ENCODE assay signal across 21 cellular contexts in the genomic region with DNA sequence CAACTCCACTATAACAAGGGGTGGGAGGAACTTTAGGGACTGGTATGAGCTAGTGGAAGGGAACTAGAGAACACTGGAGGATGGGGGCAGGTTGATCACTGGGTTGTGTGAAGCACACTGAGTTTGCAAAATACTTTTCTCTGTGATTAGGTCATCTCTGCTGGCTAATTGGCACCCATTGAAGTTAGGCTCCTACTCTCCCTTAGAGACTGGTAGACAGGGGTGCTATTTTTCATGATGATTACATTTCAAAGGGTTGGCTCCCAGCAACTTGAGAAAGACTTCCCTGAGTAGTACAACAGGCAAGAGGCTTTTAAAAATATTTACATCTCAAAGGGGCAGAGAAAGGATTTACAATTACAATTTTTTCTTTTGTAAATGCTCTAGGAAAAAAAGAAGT. TPM values are rescaled to one million over a fixed set of nuclear protein-coding genes. Genes with fewer than 3 reads are reported as not detected.
A peak's percentile ranks its signal among the peaks of the same experiment; 100 is the strongest.
DNase-seq lines count a peak whose midpoint lies in the region; ATAC-seq, FAIRE-seq and TF ChIP-seq lines count a peak whose summit lies in the region.
"Had no signal": no experiment of that assay in that cellular context is flagged by ENCODE, and none has a peak within 500 bp of the region (broad histone marks: within the 10 kb centered on the region; RNA-seq: fewer than 3 reads in every experiment).

No MANE protein-coding gene starts in this region.

- DNase-seq in GM23248 (peak; percentile 21), bronchial epithelial cell (ENCODE audit: low read depth) (peak; percentile 44), iPS DF 6.9 (ENCODE audit: low read depth, low spot score) (peak; percentile 20), neural progenitor cell (ENCODE audit: low spot score) (peak; percentile 12), mucosa of gallbladder (ENCODE audit: low spot score) (no peak)
- DNase-seq in CD8-positive, alpha-beta T cell = no peak
- no peak for DNase-seq in stimulated activated CD4-positive, alpha-beta T cell treated with anti-CD3 and anti-CD28 coated beads, Interleukin-4, amount 100 ng/mL, for 4 hours
- DNase-seq: BE2C; CD4-positive, alpha-beta T cell; DMS153; KG1; NCI-H1105 treated with DMSO at 0.1 percent for 48 hours; NCI-H187; NCI-H2107; NCI-H510A; NCI-H748 treated with DMSO at 0.1 percent for 48 hours; NK-92 treated with Interleukin-12 subunit alpha and Interleukin-12 subunit beta, amount 100 ng/mL, for 24 hours; Right ventricle myocardium superior had no signal

- in situ Hi-C loops in GM23248 (cut with MboI) = no loop called here

- POLR2A ChIA-PET in CD8-positive, alpha-beta T cell (lab: Charles Lee) = no interaction called here

- H3K4me1 Mint-ChIP-seq in neural progenitor cell = peaks cover 13% of the 10 kb centered on the region
- H3K4me1 Mint-ChIP-seq in CD8-positive, alpha-beta T cell (ENCODE audit: low read depth) = no peaks in the 10 kb centered on the region

- H3K9me3 Mint-ChIP-seq in neural progenitor cell = peaks cover 2% of the 10 kb centered on the region
- H3K9me3 Mint-ChIP-seq in CD8-positive, alpha-beta T cell = no peaks in the 10 kb centered on the region
- H3K9me3 Mint-ChIP-seq: CD4-positive, alpha-beta T cell had no signal

- H2AFZ ChIP-seq in GM23248 = no peak overlapping the region
- H2AFZ ChIP-seq in neural progenitor cell (replicated peaks) = no peak overlapping the region

- no peaks in the 10 kb centered on the region for H3K9me2 ChIP-seq in GM23248 (ENCODE audit: insufficient read depth)

- H3F3A ChIP-seq in GM23248 (ENCODE audit: insufficient read depth) (no peaks in the 10 kb centered on the region), neural progenitor cell (ENCODE audit: low read depth) (no peaks in the 10 kb centered on the region)

- H3K27me3 Mint-ChIP-seq in neural progenitor cell (ENCODE audit: insufficient read depth, low read depth) = no peaks in the 10 kb centered on the region
- H3K27me3 Mint-ChIP-seq in CD8-positive, alpha-beta T cell (ENCODE audit: low read depth) = peaks cover 5% of the 10 kb centered on the region

- H3K9me3 ChIP-seq in GM23248 (ENCODE audit: low read depth) (no peaks in the 10 kb centered on the region), iPS DF 6.9 (ENCODE audit: control insufficient read depth, insufficient read depth, low read length) (no peaks in the 10 kb centered on the region), neural progenitor cell (ENCODE audit: low read depth) (no peaks in the 10 kb centered on the region)
- H3K9me3 ChIP-seq in CD8-positive, alpha-beta T cell (ENCODE audit: low read length) = no peaks in the 10 kb centered on the region
- H3K9me3 ChIP-seq: BE2C had no signal

- no peak for FAIRE-seq in bronchial epithelial cell (lab: Jason Lieb, UNC)
- FAIRE-seq: A204.1, GM12878 had no signal

- H3K4me2 ChIP-seq in GM23248 (ENCODE audit: unreplicated experiment) (no peak overlapping the region), neural progenitor cell (no peak overlapping the region)

- TF ChIP-seq CTCF in bronchial epithelial cell (IDR thresholded peaks at IDR 0.05; ENCODE audit: insufficient read depth, low read length, severe bottlenecking) (no peak), neural progenitor cell (IDR thresholded peaks at IDR 0.05) (no peak)
- no peak for TF ChIP-seq CTCF in CD8-positive, alpha-beta T cell (IDR thresholded peaks at IDR 0.05)

- peaks cover 31% of the 10 kb centered on the region for H3K4me1 ChIP-seq in GM23248 (ENCODE audit: insufficient read depth)
- H3K4me1 ChIP-seq in iPS DF 6.9 (ENCODE audit: control insufficient read depth, insufficient read depth, low read length) = no peaks in the 10 kb centered on the region
- H3K4me1 ChIP-seq in neural progenitor cell = no peaks in the 10 kb centered on the region
- H3K4me1 ChIP-seq in CD8-positive, alpha-beta T cell (ENCODE audit: insufficient read depth, low read length) = no peaks in the 10 kb centered on the region
- H3K4me1 ChIP-seq: BE2C had no signal

- H3K79me2 ChIP-seq in GM23248 (ENCODE audit: insufficient read depth) (no peaks in the 10 kb centered on the region), neural progenitor cell (ENCODE audit: low read depth) (no peaks in the 10 kb centered on the region)

- H3K27me3 ChIP-seq in GM23248 (replicated peaks; ENCODE audit: insufficient read depth) (no peaks in the 10 kb centered on the region), bronchial epithelial cell (ENCODE audit: control insufficient read depth, insufficient read depth, low read length) (no peaks in the 10 kb centered on the region), iPS DF 6.9 (ENCODE audit: control insufficient read depth, insufficient read depth, low read length) (peaks cover 66% of the 10 kb centered on the region), neural progenitor cell (peaks cover 100% of the 10 kb centered on the region)
- no peaks in the 10 kb centered on the region for H3K27me3 ChIP-seq in CD8-positive, alpha-beta T cell (ENCODE audit: insufficient read depth, low read length)
- H3K27me3 ChIP-seq: BE2C had no signal

- H3K27ac ChIP-seq in GM23248 (no peak overlapping the region), iPS DF 6.9 (ENCODE audit: low read length) (no peak overlapping the region), neural progenitor cell (no peak overlapping the region)
- H3K27ac ChIP-seq in CD8-positive, alpha-beta T cell (ENCODE audit: low read depth, low read length) = no peak overlapping the region

- intact Hi-C loops in CD8-positive, alpha-beta T cell (cut with DNase I, micrococcal nuclease) = no loop called here

- H3K4me3 ChIP-seq in GM23248 (no peak overlapping the region), bronchial epithelial cell (ENCODE audit: low read depth, low read length) (no peak overlapping the region), iPS DF 6.9 (ENCODE audit: low read length) (no peak overlapping the region), neural progenitor cell (no peak overlapping the region)
- no peak overlapping the region for H3K4me3 ChIP-seq in CD8-positive, alpha-beta T cell (ENCODE audit: low read depth, low read length)
- H3K4me3 ChIP-seq: GM12878 had no signal

- H3K9ac ChIP-seq in GM23248 (no peak overlapping the region), neural progenitor cell (no peak overlapping the region)

- CTCF ChIA-PET in CD8-positive, alpha-beta T cell (lab: Charles Lee) = no interaction called here

- no peaks in the 10 kb centered on the region for H3K36me3 Mint-ChIP-seq in neural progenitor cell
- H3K36me3 Mint-ChIP-seq in CD8-positive, alpha-beta T cell = no peaks in the 10 kb centered on the region

- no peaks in the 10 kb centered on the region for H3K36me3 ChIP-seq in GM23248 (ENCODE audit: low read depth)
- H3K36me3 ChIP-seq in bronchial epithelial cell (ENCODE audit: control insufficient read depth, insufficient read depth, low read length) = no peaks in the 10 kb centered on the region
- no peaks in the 10 kb centered on the region for H3K36me3 ChIP-seq in iPS DF 6.9 (ENCODE audit: control insufficient read depth, insufficient read depth, low read length)
- no peaks in the 10 kb centered on the region for H3K36me3 ChIP-seq in neural progenitor cell
- H3K36me3 ChIP-seq in CD8-positive, alpha-beta T cell (ENCODE audit: insufficient read depth, low read length) = no peaks in the 10 kb centered on the region
- H3K36me3 ChIP-seq: BE2C had no signal

- H3K27ac Mint-ChIP-seq in neural progenitor cell = peak overlapping the region; percentile 35
- H3K27ac Mint-ChIP-seq in CD8-positive, alpha-beta T cell = no peak overlapping the region
- H3K27ac Mint-ChIP-seq: CD4-positive, alpha-beta T cell had no signal

- H3K4me3 Mint-ChIP-seq in neural progenitor cell = no peak overlapping the region
- H3K4me3 Mint-ChIP-seq in CD8-positive, alpha-beta T cell = no peak overlapping the region
- H3K4me3 Mint-ChIP-seq: CD4-positive, alpha-beta T cell had no signal

- H4K20me1 ChIP-seq in GM23248 (ENCODE audit: insufficient read depth) (no peaks in the 10 kb centered on the region), neural progenitor cell (ENCODE audit: low read depth) (no peaks in the 10 kb centered on the region)

- ATAC-seq in CD8-positive, alpha-beta T cell = no peak
- ATAC-seq: GM12878 had no signal

RNA-seq across cellular contexts. Expression of a gene that starts 50.4 kb away (rescaled TPM):
- total RNA-seq in GM23248 (2014; rRNA removed; shearing (Covaris generic)) = 26.7 and 29.8 TPM in 2 replicates
- 44.8 and 47.8 TPM in 2 replicates for polyA plus RNA-seq in GM23248 (2016; fragmentation: Nextera tagmentation; extraction: Ambion mirVana)
- total RNA-seq in bronchial epithelial cell (35.7 and 44.8 TPM in 2 replicates), neural progenitor cell (ENCODE audit: low replicate concordance) (15.2 and 21.6 TPM in 2 replicates), mucosa of gallbladder (29.2 TPM)
- 10 to 100 TPM in 1 of 2 experiments, 1 to 10 TPM in 1; 9.9 to 14.3 TPM for total RNA-seq in CD8-positive, alpha-beta T cell
- total RNA-seq: H4 had no signal

Comparison
In these comparisons a context has a peak if more than half of its experiments do, and no peak if none do; other contexts are left out.
1. DNase-seq: peak in GM23248 (single experiment), bronchial epithelial cell (single experiment), iPS DF 6.9 (single experiment) and neural progenitor cell (single experiment); none in CD8-positive, alpha-beta T cell (0 of 7), mucosa of gallbladder (single experiment) and stimulated activated CD4-positive, alpha-beta T cell treated with anti-CD3 and anti-CD28 coated beads, Interleukin-4, amount 100 ng/mL, for 4 hours (0 of 2).